11 cellular contexts compared by ENCODE assay signal in genomic region chr5:65066385-65066784, GRCh38.
DNase-seq lines count a peak whose midpoint lies in the region; ATAC-seq, FAIRE-seq and TF ChIP-seq lines count a peak whose summit lies in the region.
"Had no signal": no experiment of that assay in that cellular context is flagged by ENCODE, and none has a peak within 500 bp of the region (broad histone marks: within the 10 kb centered on the region; RNA-seq: fewer than 3 reads in every experiment).

No MANE protein-coding gene starts in this region.

- ATAC-seq in GM21526 (IDR thresholded peaks at IDR 0.05; ENCODE audit: low FRiP score, unreplicated experiment) (peak; percentile 68), HG03439 (IDR thresholded peaks at IDR 0.05; ENCODE audit: unreplicated experiment) (peak; percentile 73)
- ATAC-seq: K562 had no signal

- TF ChIP-seq CTCF in fibroblast of mammary gland (conservative IDR thresholded peaks at IDR 0.05; ENCODE audit: control insufficient read depth, insufficient read depth, low read depth, low read length), result no peak
- no peak for TF ChIP-seq CTCF in GM13977 (IDR thresholded peaks at IDR 0.05; ENCODE audit: extremely low read depth, insufficient read depth, missing control alignments)

- FAIRE-seq in GM12891 (lab: Jason Lieb, UNC), result peak; percentile 94
- FAIRE-seq: D721Med, K562 had no signal

- DNase-seq in GM12891 (ENCODE audit: insufficient read length, low spot score), result no peak
- DNase-seq in fibroblast of mammary gland (ENCODE audit: low read depth), result peak; percentile 66
- DNase-seq in NCI-H1092 (lab: John Stamatoyannopoulos, UW), result no peak
- no peak for DNase-seq in activated CD4-positive, alpha-beta T cell treated with anti-CD3 and anti-CD28 coated beads, Interleukin-2, amount 50 U/mL, for 1 hour
- DNase-seq in GM13977 (ENCODE audit: low spot score), result no peak
- no peak for DNase-seq in midbrain (lab: John Stamatoyannopoulos, UW)

- in situ Hi-C loops in GM13977 (cut with MboI; ENCODE audit: low pct_unique_long_range_greater_than_20kb, low sequenced_read_pairs, unreplicated experiment), result no loop called here

- no peak overlapping the region for H3K4me3 ChIP-seq in fibroblast of mammary gland (ENCODE audit: control insufficient read depth, low read depth, low read length)
- H3K4me3 ChIP-seq: K562, upper lobe of left lung had no signal

- no peak for TF ChIP-seq POLR2A in GM12891 (IDR thresholded peaks at IDR 0.05; ENCODE audit: low read depth, low read length)

TF ChIP-seq in GM12891, 5 proteins besides CTCF, POLR2A, EP300 and RAD21:
- no peak for TF ChIP-seq PAX5 (IDR thresholded peaks at IDR 0.05; ENCODE audit: insufficient read depth, low read length, severe bottlenecking)
- TF ChIP-seq POLR2AphosphoS5 (IDR thresholded peaks at IDR 0.05; ENCODE audit: low read depth, low read length), result no peak
- 0 out of 2 replicates have a peak, but pooled peaks have one; percentile 50 for TF ChIP-seq POU2F2 (IDR thresholded peaks at IDR 0.05; ENCODE audit: low read depth, low read length)
- TF ChIP-seq TAF1 (IDR thresholded peaks at IDR 0.05; ENCODE audit: low read depth, low read length), result no peak
- peak; percentile 96 for TF ChIP-seq SPI1 (IDR thresholded peaks at IDR 0.05; ENCODE audit: low read depth, low read length)
